In genomic region chr17:19977360-19978205, GRCh38 we compare ENCODE assay signal across 1 cellular context.
TF ChIP-seq lines count a peak whose summit lies in the region.

A gene with protein sequence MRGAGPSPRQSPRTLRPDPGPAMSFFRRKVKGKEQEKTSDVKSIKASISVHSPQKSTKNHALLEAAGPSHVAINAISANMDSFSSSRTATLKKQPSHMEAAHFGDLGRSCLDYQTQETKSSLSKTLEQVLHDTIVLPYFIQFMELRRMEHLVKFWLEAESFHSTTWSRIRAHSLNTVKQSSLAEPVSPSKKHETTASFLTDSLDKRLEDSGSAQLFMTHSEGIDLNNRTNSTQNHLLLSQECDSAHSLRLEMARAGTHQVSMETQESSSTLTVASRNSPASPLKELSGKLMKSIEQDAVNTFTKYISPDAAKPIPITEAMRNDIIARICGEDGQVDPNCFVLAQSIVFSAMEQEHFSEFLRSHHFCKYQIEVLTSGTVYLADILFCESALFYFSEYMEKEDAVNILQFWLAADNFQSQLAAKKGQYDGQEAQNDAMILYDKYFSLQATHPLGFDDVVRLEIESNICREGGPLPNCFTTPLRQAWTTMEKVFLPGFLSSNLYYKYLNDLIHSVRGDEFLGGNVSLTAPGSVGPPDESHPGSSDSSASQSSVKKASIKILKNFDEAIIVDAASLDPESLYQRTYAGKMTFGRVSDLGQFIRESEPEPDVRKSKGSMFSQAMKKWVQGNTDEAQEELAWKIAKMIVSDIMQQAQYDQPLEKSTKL (minus strand): TSS chr17:19977828. CDS start chr17:19977679, 149 bp downstream.

TF ChIP-seq in HepG2, 621 proteins besides CTCF, POLR2A, EP300 and RAD21 (continued from another document and continues in another):
- no peak for TF ChIP-seq CEBPB (IDR thresholded peaks at IDR 0.05; ENCODE audit: borderline replicate concordance, low read depth, low read length)
- peak; percentile 99 for TF ChIP-seq MAX (IDR thresholded peaks at IDR 0.05)
- peak; percentile 93 for TF ChIP-seq YY1 (IDR thresholded peaks at IDR 0.05; ENCODE audit: insufficient read depth, insufficient replicate concordance, low read depth, low read length)
- TF ChIP-seq TGIF2 (CRISPR knock-in tag; IDR thresholded peaks at IDR 0.05) = peak; percentile 78; the same call in 1 of the 2 replicates
- peak; percentile 50; the same call in 1 of the 2 replicates for TF ChIP-seq ESRRA (CRISPR knock-in tag; IDR thresholded peaks at IDR 0.05; ENCODE audit: low read depth)
- TF ChIP-seq, protein P1, sequence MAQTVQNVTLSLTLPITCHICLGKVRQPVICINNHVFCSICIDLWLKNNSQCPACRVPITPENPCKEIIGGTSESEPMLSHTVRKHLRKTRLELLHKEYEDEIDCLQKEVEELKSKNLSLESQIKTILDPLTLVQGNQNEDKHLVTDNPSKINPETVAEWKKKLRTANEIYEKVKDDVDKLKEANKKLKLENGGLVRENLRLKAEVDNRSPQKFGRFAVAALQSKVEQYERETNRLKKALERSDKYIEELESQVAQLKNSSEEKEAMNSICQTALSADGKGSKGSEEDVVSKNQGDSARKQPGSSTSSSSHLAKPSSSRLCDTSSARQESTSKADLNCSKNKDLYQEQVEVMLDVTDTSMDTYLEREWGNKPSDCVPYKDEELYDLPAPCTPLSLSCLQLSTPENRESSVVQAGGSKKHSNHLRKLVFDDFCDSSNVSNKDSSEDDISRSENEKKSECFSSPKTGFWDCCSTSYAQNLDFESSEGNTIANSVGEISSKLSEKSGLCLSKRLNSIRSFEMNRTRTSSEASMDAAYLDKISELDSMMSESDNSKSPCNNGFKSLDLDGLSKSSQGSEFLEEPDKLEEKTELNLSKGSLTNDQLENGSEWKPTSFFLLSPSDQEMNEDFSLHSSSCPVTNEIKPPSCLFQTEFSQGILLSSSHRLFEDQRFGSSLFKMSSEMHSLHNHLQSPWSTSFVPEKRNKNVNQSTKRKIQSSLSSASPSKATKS (CRISPR knock-in tag; IDR thresholded peaks at IDR 0.05) = no peak
- TF ChIP-seq, protein P2, sequence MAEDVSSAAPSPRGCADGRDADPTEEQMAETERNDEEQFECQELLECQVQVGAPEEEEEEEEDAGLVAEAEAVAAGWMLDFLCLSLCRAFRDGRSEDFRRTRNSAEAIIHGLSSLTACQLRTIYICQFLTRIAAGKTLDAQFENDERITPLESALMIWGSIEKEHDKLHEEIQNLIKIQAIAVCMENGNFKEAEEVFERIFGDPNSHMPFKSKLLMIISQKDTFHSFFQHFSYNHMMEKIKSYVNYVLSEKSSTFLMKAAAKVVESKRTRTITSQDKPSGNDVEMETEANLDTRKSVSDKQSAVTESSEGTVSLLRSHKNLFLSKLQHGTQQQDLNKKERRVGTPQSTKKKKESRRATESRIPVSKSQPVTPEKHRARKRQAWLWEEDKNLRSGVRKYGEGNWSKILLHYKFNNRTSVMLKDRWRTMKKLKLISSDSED (CRISPR knock-in tag; IDR thresholded peaks at IDR 0.05) = no peak
- TF ChIP-seq JUN (CRISPR knock-in tag; IDR thresholded peaks at IDR 0.05) = peak; percentile 49; the same call in 1 of the 2 replicates
- peak; percentile 81; the same call in 1 of the 2 replicates for TF ChIP-seq REPIN1 (CRISPR knock-in tag; IDR thresholded peaks at IDR 0.05; ENCODE audit: borderline replicate concordance, low read depth)
- 0 out of 2 replicates have a peak, but pooled peaks have one; percentile 35 for TF ChIP-seq KLF11 (CRISPR knock-in tag; IDR thresholded peaks at IDR 0.05)
- TF ChIP-seq, protein P3, sequence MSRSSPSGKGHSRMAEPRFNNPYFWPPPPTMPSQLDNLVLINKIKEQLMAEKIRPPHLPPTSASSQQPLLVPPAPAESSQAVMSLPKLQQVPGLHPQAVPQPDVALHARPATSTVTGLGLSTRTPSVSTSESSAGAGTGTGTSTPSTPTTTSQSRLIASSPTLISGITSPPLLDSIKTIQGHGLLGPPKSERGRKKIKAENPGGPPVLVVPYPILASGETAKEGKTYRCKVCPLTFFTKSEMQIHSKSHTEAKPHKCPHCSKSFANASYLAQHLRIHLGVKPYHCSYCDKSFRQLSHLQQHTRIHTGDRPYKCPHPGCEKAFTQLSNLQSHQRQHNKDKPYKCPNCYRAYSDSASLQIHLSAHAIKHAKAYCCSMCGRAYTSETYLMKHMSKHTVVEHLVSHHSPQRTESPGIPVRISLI (CRISPR knock-in tag; IDR thresholded peaks at IDR 0.05; ENCODE audit: borderline replicate concordance) = peak; percentile 50
- TF ChIP-seq TEAD3 (CRISPR knock-in tag; optimal IDR thresholded peaks at IDR 0.05; ENCODE audit: borderline replicate concordance) = peak; percentile 53
- no peak for TF ChIP-seq NR3C1 (CRISPR knock-in tag; IDR thresholded peaks at IDR 0.05)
- no peak; the same call in 1 of the 2 replicates for TF ChIP-seq ZNF660 (CRISPR knock-in tag; IDR thresholded peaks at IDR 0.05; ENCODE audit: borderline replicate concordance, low read depth)
- peak; percentile 97 for TF ChIP-seq ZFP37 (CRISPR knock-in tag; IDR thresholded peaks at IDR 0.05; ENCODE audit: borderline replicate concordance)
- peak; percentile 35; the same call in 1 of the 2 replicates for TF ChIP-seq THRA (CRISPR knock-in tag; IDR thresholded peaks at IDR 0.05; ENCODE audit: borderline replicate concordance)
- TF ChIP-seq ZNF703 (CRISPR knock-in tag; IDR thresholded peaks at IDR 0.05; ENCODE audit: borderline replicate concordance) = peak; percentile 85; the same call in 1 of the 2 replicates
- TF ChIP-seq ZNF446 (CRISPR knock-in tag; IDR thresholded peaks at IDR 0.05) = no peak; the same call in 1 of the 2 replicates
- TF ChIP-seq ZNF432 (CRISPR knock-in tag; IDR thresholded peaks at IDR 0.05; ENCODE audit: borderline replicate concordance) = no peak
- TF ChIP-seq HNF4G (IDR thresholded peaks at IDR 0.05; ENCODE audit: borderline replicate concordance, low read depth, low read length) = peak; percentile 23; the same call in 1 of the 2 replicates
- TF ChIP-seq HNF4G (CRISPR knock-in tag; IDR thresholded peaks at IDR 0.05; ENCODE audit: borderline replicate concordance, low read depth) = no peak
- no peak for TF ChIP-seq ZNF800 (CRISPR knock-in tag; IDR thresholded peaks at IDR 0.05)
- no peak for TF ChIP-seq GPBP1L1 (CRISPR knock-in tag; IDR thresholded peaks at IDR 0.05)
- no peak; the same call in none of the 2 replicates for TF ChIP-seq NFYC (CRISPR knock-in tag; IDR thresholded peaks at IDR 0.05)
- no peak for TF ChIP-seq ZNF570 (CRISPR knock-in tag; IDR thresholded peaks at IDR 0.05; ENCODE audit: borderline replicate concordance)
- no peak for TF ChIP-seq ZNF3 (CRISPR knock-in tag; IDR thresholded peaks at IDR 0.05)
- TF ChIP-seq ZNF18 (CRISPR knock-in tag; IDR thresholded peaks at IDR 0.05; ENCODE audit: insufficient replicate concordance) = peak; percentile 84
- TF ChIP-seq ZNF205 (CRISPR knock-in tag; IDR thresholded peaks at IDR 0.05) = peak; percentile 63; the same call in 1 of the 2 replicates
- no peak for TF ChIP-seq PHB2 (IDR thresholded peaks at IDR 0.05; ENCODE audit: partially characterized antibody)
- TF ChIP-seq IKZF5 (CRISPR knock-in tag; IDR thresholded peaks at IDR 0.05) = peak; percentile 80; the same call in 1 of the 2 replicates
- TF ChIP-seq MTF2 (CRISPR knock-in tag; IDR thresholded peaks at IDR 0.05; ENCODE audit: borderline replicate concordance) = no peak
- peak; percentile 72; the same call in 1 of the 2 replicates for TF ChIP-seq ARNT2 (CRISPR knock-in tag; IDR thresholded peaks at IDR 0.05; ENCODE audit: low read depth)
- TF ChIP-seq NFE2L1 (CRISPR knock-in tag; IDR thresholded peaks at IDR 0.05; ENCODE audit: borderline replicate concordance) = no peak
- TF ChIP-seq SPEN (CRISPR knock-in tag; IDR thresholded peaks at IDR 0.05; ENCODE audit: low read depth) = peak; percentile 87; the same call in 1 of the 2 replicates
- peak; percentile 62; the same call in 1 of the 2 replicates for TF ChIP-seq TFAP4 (IDR thresholded peaks at IDR 0.05; ENCODE audit: borderline replicate concordance, low read depth)
- TF ChIP-seq PATZ1 (CRISPR knock-in tag; IDR thresholded peaks at IDR 0.05) = peak; percentile 81
- peak; percentile 59; the same call in 1 of the 2 replicates for TF ChIP-seq POGZ (CRISPR knock-in tag; IDR thresholded peaks at IDR 0.05)
- TF ChIP-seq, protein P4, sequence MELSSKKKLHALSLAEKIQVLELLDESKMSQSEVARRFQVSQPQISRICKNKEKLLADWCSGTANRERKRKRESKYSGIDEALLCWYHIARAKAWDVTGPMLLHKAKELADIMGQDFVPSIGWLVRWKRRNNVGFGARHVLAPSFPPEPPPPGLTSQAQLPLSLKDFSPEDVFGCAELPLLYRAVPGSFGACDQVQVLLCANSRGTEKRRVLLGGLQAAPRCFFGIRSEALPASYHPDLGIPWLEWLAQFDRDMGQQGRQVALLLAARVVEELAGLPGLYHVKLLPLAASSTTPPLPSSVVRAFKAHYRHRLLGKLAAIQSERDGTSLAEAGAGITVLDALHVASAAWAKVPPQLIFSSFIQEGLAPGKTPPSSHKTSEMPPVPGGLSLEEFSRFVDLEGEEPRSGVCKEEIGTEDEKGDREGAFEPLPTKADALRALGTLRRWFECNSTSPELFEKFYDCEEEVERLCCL (CRISPR knock-in tag; IDR thresholded peaks at IDR 0.05; ENCODE audit: borderline replicate concordance) = peak; percentile 97
- TF ChIP-seq DR1 (CRISPR knock-in tag; IDR thresholded peaks at IDR 0.05) = peak; percentile 83
